In the genomic region with DNA sequence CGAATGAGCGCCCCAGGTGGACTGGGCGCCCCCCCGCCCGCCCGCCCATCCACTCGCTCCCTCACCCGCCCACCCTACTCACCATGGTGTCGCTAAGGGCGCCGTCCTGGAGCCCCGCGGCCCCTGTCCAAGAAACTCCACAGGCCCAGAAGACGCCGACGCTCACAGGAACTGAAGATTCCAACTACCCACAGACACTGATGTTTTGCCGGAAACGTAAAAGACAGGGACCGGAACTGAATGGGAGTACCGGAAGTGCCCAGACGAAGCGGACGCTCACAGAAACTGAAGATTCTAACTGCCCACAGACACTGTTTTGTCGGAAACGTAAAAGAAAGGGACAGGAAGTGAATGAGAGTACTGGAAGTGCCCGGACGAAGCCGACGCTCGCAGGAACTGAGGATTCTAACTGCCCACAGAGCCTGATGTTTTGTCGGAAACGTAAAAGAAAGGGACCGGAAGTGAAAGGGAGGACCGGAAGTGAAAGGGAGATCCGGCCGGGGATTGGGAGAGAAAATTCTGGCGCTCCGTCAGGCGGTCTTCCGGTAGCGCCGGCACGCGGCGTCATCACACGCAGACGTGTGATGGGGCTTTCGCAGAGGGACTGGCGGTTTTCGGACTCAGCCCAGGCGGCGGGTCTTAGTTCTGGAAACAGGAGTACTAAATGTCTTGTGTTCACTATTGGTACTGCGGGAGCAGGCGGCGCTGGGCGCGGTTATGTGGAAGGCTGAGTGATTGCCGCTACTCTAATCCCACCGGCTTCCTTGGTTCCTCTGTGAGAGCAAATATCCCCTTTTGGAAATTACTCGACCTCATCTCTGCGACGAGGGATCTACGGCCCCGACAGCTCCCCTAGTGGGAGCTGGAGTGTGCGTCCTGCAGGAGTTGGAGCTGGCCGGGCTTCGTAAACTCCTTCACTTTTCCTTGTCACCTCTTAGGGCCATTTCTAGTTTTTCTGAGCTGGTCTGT, we compare ENCODE assay signal across 8 cellular contexts. TPM values are rescaled to one million over a fixed set of nuclear protein-coding genes. Genes with fewer than 3 reads are reported as not detected.
DNase-seq lines count a peak whose midpoint lies in the region; ATAC-seq and TF ChIP-seq lines count a peak whose summit lies in the region.

Gene ISY1 (minus strand): TSS at position 173 of the 969 bp plus-strand sequence. CDS start 88 bp downstream, at position 85.

- POLR2A ChIA-PET in BJ (lab: Charles Lee): interaction anchor here (0.6 kb wide), 1 partner anchor 13 kb away, joined by 5 read pairs; no protein-coding TSS in a partner anchor

- peak within 1 kb of the TSS; percentile 83 for H3K4me3 ChIP-seq in BJ (ENCODE audit: low read depth, low read length)

- peak; percentile 91 for TF ChIP-seq CTCF in BJ (IDR thresholded peaks at IDR 0.05; ENCODE audit: insufficient read depth, low read depth, low read length)

- ATAC-seq in HG03439 (IDR thresholded peaks at IDR 0.05; ENCODE audit: unreplicated experiment): peak; percentile 81

- CTCF ChIA-PET in BJ (lab: Yijun Ruan, JAX): interaction anchor here (0.7 to 2.1 kb wide), 11 partner anchors 9 to 543 kb away, joined by 3 to 35 read pairs (median 4); no protein-coding TSS in a partner anchor

- H3K27me3 ChIP-seq in BJ (ENCODE audit: control insufficient read depth, insufficient read depth, low read length): no peaks in the 10 kb centered on the region

- peak; percentile 96 for TF ChIP-seq POLR2A in GM19193 (IDR thresholded peaks at IDR 0.05; ENCODE audit: extremely low read depth, insufficient read depth, insufficient read length)

- DNase-seq in BJ (ENCODE audit: low read depth) (peak; percentile 65), NCI-H510A (lab: John Stamatoyannopoulos, UW) (peak; percentile 61), cerebellum (ENCODE audit: low spot score) (peak; percentile 95), kidney glomerular epithelial cell (lab: John Stamatoyannopoulos, UW) (peak; percentile 97)
- DNase-seq in activated CD4-positive, alpha-beta T cell treated with anti-CD3 and anti-CD28 coated beads for 1 hour: peak; percentile 78
- peak; percentile 60 to 64 for DNase-seq in stimulated activated CD4-positive, alpha-beta T cell treated with anti-CD3 and anti-CD28 coated beads, Interleukin-1b, Interleukin-23, amount 100 ng/mL, for 1 hour (ENCODE audit: low read depth in 2 of 2)

- H3K36me3 ChIP-seq in BJ (ENCODE audit: control insufficient read depth, insufficient read depth, low read length): peaks cover 7% of the 10 kb centered on the region

RNA-seq across cellular contexts. Expression of gene ISY1, which starts in this region (rescaled TPM):
- polyA plus RNA-seq in BJ (2011; rRNA removed): 21.0 and 34.2 TPM in 2 replicates
- 10.4 and 20.8 TPM in 2 replicates for polyA minus RNA-seq in BJ (2011; rRNA and poly(A)+ RNA removed)
- total RNA-seq in cerebellum: 11.2 TPM

Comparison
In these comparisons a context has a peak if more than half of its experiments do, and no peak if none do; other contexts are left out.
1. Peak in every context shown above with its lines: DNase-seq, ATAC-seq and H3K4me3 ChIP-seq.